In the genomic region with DNA sequence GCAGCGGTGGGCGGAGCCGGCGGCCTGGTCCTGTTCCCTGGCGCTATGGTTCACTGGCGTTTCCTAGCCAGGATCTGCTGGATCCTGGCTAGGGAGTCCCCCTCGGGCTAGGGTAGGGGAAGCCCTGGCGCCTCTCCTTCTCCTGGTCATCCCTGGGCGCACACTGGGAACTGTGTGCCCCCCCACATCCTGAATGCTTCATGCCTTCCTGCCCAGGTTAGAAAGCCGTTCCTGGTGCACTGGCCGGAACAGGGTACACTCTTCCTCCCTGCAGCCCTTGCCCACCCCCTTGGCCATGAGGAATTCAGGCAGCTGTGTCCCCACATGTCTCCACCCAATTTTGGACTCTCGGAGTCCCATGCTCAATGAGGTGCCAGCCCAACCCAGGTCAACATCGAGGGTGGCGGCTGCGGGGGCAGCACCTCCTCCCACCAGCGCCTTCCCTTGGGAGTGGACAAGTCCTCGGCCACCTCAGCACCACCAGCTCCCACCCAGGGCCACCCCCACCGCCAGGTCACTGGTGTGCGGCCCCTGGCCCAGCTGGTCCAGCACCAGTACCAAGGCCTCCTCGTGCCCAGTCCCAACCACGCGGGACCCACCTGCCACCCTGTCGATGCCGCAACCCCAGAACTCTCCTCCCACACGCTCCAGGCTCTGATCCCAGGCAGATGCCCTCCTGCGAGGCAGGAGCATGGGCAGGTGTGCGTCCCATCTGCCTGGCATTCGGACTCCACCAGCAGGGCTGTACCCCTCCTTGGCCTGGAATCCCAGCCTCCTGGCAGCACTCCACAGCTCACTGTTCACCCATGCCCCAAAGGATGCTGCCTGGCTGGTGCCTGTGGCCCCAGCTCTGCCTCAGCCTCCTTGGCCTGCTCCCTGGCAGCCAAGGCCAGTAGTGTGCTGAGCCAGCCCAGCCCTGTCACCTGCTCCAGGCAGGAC, we compare ENCODE assay signal across 8 cellular contexts.
DNase-seq lines count a peak whose midpoint lies in the region; ATAC-seq and TF ChIP-seq lines count a peak whose summit lies in the region.
"Not testable (repeated sequence)": the region's sequence is repeated elsewhere in the genome, so short reads cannot be mapped to it uniquely, and the experiment has no call there.

No MANE protein-coding gene starts in this region.

- ATAC-seq in IMR-90 (ENCODE audit: low read depth); natural killer cell: not testable (repeated sequence)

- not testable (repeated sequence) for H3K27ac Mint-ChIP-seq in natural killer cell, type B pancreatic cell

- not testable (repeated sequence) for H4K8ac ChIP-seq in IMR-90 (ENCODE audit: low read depth in 2 of 2, low read length in 2 of 2)

- not testable (repeated sequence) for H4K20me1 ChIP-seq in IMR-90 (ENCODE audit: insufficient read depth, low read length)

- H3K14ac ChIP-seq in IMR-90 (replicated peaks; ENCODE audit: low read depth, low read length): not testable (repeated sequence)

- H3K36me3 Mint-ChIP-seq in natural killer cell, type B pancreatic cell: not testable (repeated sequence)

- H2BK20ac ChIP-seq in IMR-90 (ENCODE audit: low read depth, low read length): not testable (repeated sequence)

- not testable (repeated sequence) for H3K4me3 ChIP-seq in BE2C (ENCODE audit: low read depth, low read length); IMR-90 (ENCODE audit: insufficient read depth, low read depth, low read length)
- peak overlapping the region; percentile 11 for H3K4me3 ChIP-seq in epithelial cell of proximal tubule (ENCODE audit: low read depth, low read length)

- H2BK120ac ChIP-seq in IMR-90 (ENCODE audit: low read depth, low read length): not testable (repeated sequence)

- not testable (repeated sequence) for H3K27ac ChIP-seq in IMR-90 (ENCODE audit: insufficient read depth, low read length)

- H3K9me3 Mint-ChIP-seq in natural killer cell, type B pancreatic cell: not testable (repeated sequence)

- H3K27me3 ChIP-seq in BE2C; IMR-90 (ENCODE audit: control insufficient read depth, insufficient read depth, low read length): not testable (repeated sequence)

- not testable (repeated sequence) for H2AFZ ChIP-seq in IMR-90 (replicated peaks; ENCODE audit: low read length, poor library complexity)

- not testable (repeated sequence) for H4K91ac ChIP-seq in IMR-90 (ENCODE audit: insufficient read depth, low read depth, low read length)

- H3K9me3 ChIP-seq in BE2C; IMR-90 (ENCODE audit: control insufficient read depth, insufficient read depth, low read length): not testable (repeated sequence)

- not testable (repeated sequence) for H3K9ac ChIP-seq in IMR-90 (ENCODE audit: low read depth, low read length)

- H2BK5ac ChIP-seq in IMR-90 (ENCODE audit: low read depth, low read length, poor library complexity, severe bottlenecking): not testable (repeated sequence)

- not testable (repeated sequence) for H2AK9ac ChIP-seq in IMR-90 (replicated peaks; ENCODE audit: low read depth, low read length, poor library complexity)

- H3K18ac ChIP-seq in IMR-90 (ENCODE audit: low read depth, low read length): not testable (repeated sequence)

- POLR2A ChIA-PET in IMR-90 (lab: Charles Lee; ENCODE audit: unreplicated experiment): not testable (repeated sequence)

- not testable (repeated sequence) for H3K4me3 Mint-ChIP-seq in natural killer cell
- peak overlapping the region; percentile 64 for H3K4me3 Mint-ChIP-seq in type B pancreatic cell

- H3K36me3 ChIP-seq in BE2C; IMR-90 (ENCODE audit: control insufficient read depth, insufficient read depth, low read length): not testable (repeated sequence)

- in situ Hi-C loops in IMR-90 (cut with MboI; ENCODE audit: low sequenced_read_pairs): not testable (repeated sequence)

- TF ChIP-seq RAD21 in IMR-90 (IDR thresholded peaks at IDR 0.05; ENCODE audit: low read length): not testable (repeated sequence)

- not testable (repeated sequence) for H3K4me1 Mint-ChIP-seq in natural killer cell; type B pancreatic cell (ENCODE audit: unreplicated experiment)

- H4K5ac ChIP-seq in IMR-90 (ENCODE audit: low read depth, low read length): not testable (repeated sequence)

- H2BK15ac ChIP-seq in IMR-90 (ENCODE audit: low read depth, low read length): not testable (repeated sequence)

- not testable (repeated sequence) for H3K56ac ChIP-seq in IMR-90 (ENCODE audit: extremely low read depth, insufficient read depth, low read length)

- dilution Hi-C loops in IMR-90 (cut with HindIII; ENCODE audit: low sequenced_read_pairs, unreplicated experiment): not testable (repeated sequence)

- 81% methylated on average over 19 of the region's 28 CpGs; no CpG with 5 or more reads in 1 of the 2 experiments for WGBS in IMR-90 (ENCODE audit: extremely low coverage in 2 of 2, insufficient read length in 1 of 2), 2 experiments

- BruUV-seq in IMR-90 (replicated peaks; lab: Mats Ljungman, UMichigan): not testable (repeated sequence)

- peak; percentile 10 for DNase-seq in BE2C
- peak; percentile 0 for DNase-seq in IMR-90
- peak; percentile 61 for DNase-seq in activated effector memory CD4-positive, alpha-beta T cell treated with anti-CD3 and anti-CD28 coated beads, Interleukin-2, amount 50 U/mL, for 16 hours
- DNase-seq in epithelial cell of proximal tubule (ENCODE audit: low read depth): not testable (repeated sequence)
- peak; percentile 54 for DNase-seq in islet precursor cell
- peak; percentile 15 for DNase-seq in natural killer cell
- DNase-seq in retina: peak; percentile 30
- DNase-seq in type B pancreatic cell (ENCODE audit: extremely low spot score, unreplicated experiment): peak; percentile 79

- H3K9me1 ChIP-seq in IMR-90 (ENCODE audit: insufficient read depth, low read length): not testable (repeated sequence)

- intact Hi-C loops in IMR-90 (cut with micrococcal nuclease); natural killer cell (cut with micrococcal nuclease): not testable (repeated sequence)

- not testable (repeated sequence) for TF ChIP-seq POLR2A in IMR-90 (IDR thresholded peaks at IDR 0.05; ENCODE audit: low read depth, low read length)

- not testable (repeated sequence) for H3K79me1 ChIP-seq in IMR-90 (ENCODE audit: low read depth in 1 of 2, low read length in 2 of 2)

- not testable (repeated sequence) for H3K4me2 ChIP-seq in IMR-90 (ENCODE audit: low read depth, low read length)

- not testable (repeated sequence) for TF ChIP-seq CTCF in BE2C (IDR thresholded peaks at IDR 0.05; ENCODE audit: low read depth, low read length); IMR-90 (conservative IDR thresholded peaks at IDR 0.05; ENCODE audit: low read depth, low read length); epithelial cell of proximal tubule (conservative IDR thresholded peaks at IDR 0.05; ENCODE audit: low read depth, low read length); natural killer cell (IDR thresholded peaks at IDR 0.05); type B pancreatic cell (conservative IDR thresholded peaks at IDR 0.05)

- H3K23ac ChIP-seq in IMR-90 (ENCODE audit: low read depth, low read length): not testable (repeated sequence)

- not testable (repeated sequence) for H3K4ac ChIP-seq in IMR-90 (ENCODE audit: low read depth, low read length)

- H3K27me3 Mint-ChIP-seq in natural killer cell (ENCODE audit: low read depth in 2 of 2) (peaks cover 13 to 21% of the 10 kb centered on the region in 2 donors), type B pancreatic cell (peaks cover 27% of the 10 kb centered on the region)

- not testable (repeated sequence) for H2AK5ac ChIP-seq in IMR-90 (ENCODE audit: low read depth, low read length)

- H3K4me1 ChIP-seq in BE2C; IMR-90 (ENCODE audit: control insufficient read depth, insufficient read depth, low read length): not testable (repeated sequence)

- CTCF ChIA-PET in IMR-90 (lab: Yijun Ruan, JAX): not testable (repeated sequence)
